ENCODE assay signal across 8 cellular contexts in genomic region chr16:31105677-31106213, GRCh38. TPM values are rescaled to one million over a fixed set of nuclear protein-coding genes. Genes with fewer than 3 reads are reported as not detected.
DNase-seq lines count a peak whose midpoint lies in the region; ATAC-seq and TF ChIP-seq lines count a peak whose summit lies in the region.

No MANE protein-coding gene starts in this region.

- intact Hi-C loops in colonic mucosa (cut with DNase I), result no loop called here

- WGBS in lung, 2 donors, result 5 to 11% methylated on average over 33 of the region's 33 CpGs

- H3K4me1 ChIP-seq in colonic mucosa, result peaks cover 9% of the 10 kb centered on the region
- peaks cover 0 to 15% of the 10 kb centered on the region in 2 donors for H3K4me1 ChIP-seq in lung (ENCODE audit: control insufficient read depth in 2 of 2, insufficient read depth in 2 of 2, low read length in 2 of 2)

- peak; percentile 34 for ATAC-seq in GM19324 (IDR thresholded peaks at IDR 0.05; ENCODE audit: low FRiP score, unreplicated experiment)
- ATAC-seq in lung (ENCODE audit: insufficient read depth, low FRiP score), result peak; percentile 83

- TF ChIP-seq CTCF in BJ (IDR thresholded peaks at IDR 0.05; ENCODE audit: insufficient read depth, low read depth, low read length), result peak; percentile 86
- peak; percentile 77 for TF ChIP-seq CTCF in colonic mucosa (IDR thresholded peaks at IDR 0.05)
- peak; percentile 80 for TF ChIP-seq CTCF in lung (IDR thresholded peaks at IDR 0.05; ENCODE audit: control extremely low read depth, extremely low read depth)

- H3K27ac ChIP-seq in colonic mucosa (no peak overlapping the region), lung (ENCODE audit: low read depth in 1 of 2, low read length in 1 of 2) (peak overlapping the region; percentile 51 to 68)

- H3K27me3 ChIP-seq in BJ (ENCODE audit: control insufficient read depth, insufficient read depth, low read length) (no peaks in the 10 kb centered on the region), colonic mucosa (no peaks in the 10 kb centered on the region), lung (ENCODE audit: control insufficient read depth, insufficient read depth) (no peaks in the 10 kb centered on the region)

- no peak overlapping the region for H3K4me3 ChIP-seq in BJ (ENCODE audit: low read depth, low read length)
- H3K4me3 ChIP-seq in colonic mucosa, result peak overlapping the region; percentile 14
- no peak overlapping the region for H3K4me3 ChIP-seq in lung

- POLR2A ChIA-PET in BJ (lab: Charles Lee), result no interaction called here

- H3K9ac ChIP-seq in colonic mucosa (ENCODE audit: low read depth in 2 of 2, low read length in 2 of 2), result peak overlapping the region in 1 of 2 donors; percentile 64

- CTCF ChIA-PET in BJ (lab: Yijun Ruan, JAX), result no interaction called here

- H3K36me3 ChIP-seq in BJ (ENCODE audit: control insufficient read depth, insufficient read depth, low read length) (peaks cover 8% of the 10 kb centered on the region), colonic mucosa (no peaks in the 10 kb centered on the region), lung (ENCODE audit: control insufficient read depth in 2 of 2, insufficient read depth in 2 of 2, low read length in 2 of 2) (peaks cover 0 to 10% of the 10 kb centered on the region in 2 donors)

- DNase-seq in BJ (ENCODE audit: low read depth), result no peak
- DNase-seq in NCI-H2029 treated with DMSO at 0.1 percent for 48 hours (lab: John Stamatoyannopoulos, UW), result peak; percentile 53
- peak; percentile 90 for DNase-seq in activated CD4-positive, alpha-beta T cell treated with anti-CD3 and anti-CD28 coated beads for 48 hours
- peak; percentile 91 for DNase-seq in colonic mucosa
- DNase-seq in lung (ENCODE audit: low spot score), result peak; percentile 89
- peak; percentile 54 for DNase-seq in stimulated activated CD8-positive, alpha-beta memory T cell treated with anti-CD3 and anti-CD28 coated beads, Interleukin-12 subunit alpha, Interleukin-12 subunit beta, amount 100 ng/mL, for 24 hours (ENCODE audit: extremely low read depth)
- no peak for DNase-seq in NCI-H187 treated with DMSO at 0.1 percent for 48 hours (lab: John Stamatoyannopoulos, UW)

- H3K9me3 ChIP-seq in colonic mucosa (no peaks in the 10 kb centered on the region), lung (ENCODE audit: control insufficient read depth in 2 of 2, insufficient read depth in 1 of 2, low read length in 1 of 2) (no peaks in the 10 kb centered on the region)

RNA-seq across cellular contexts. Expression of gene BCKDK, which starts 2.4 kb away (rescaled TPM):
- 31.0 and 56.0 TPM in 2 replicates for polyA plus RNA-seq in BJ (2011; rRNA removed)
- polyA minus RNA-seq in BJ (2011; rRNA and poly(A)+ RNA removed), result 27.7 and 37.0 TPM in 2 replicates
- 10 to 100 TPM; 41.3 to 43.4 TPM for total RNA-seq in colonic mucosa
- total RNA-seq in lung, result 10 to 100 TPM; 20.3 to 47.6 TPM
- 10 to 100 TPM; 16.2 to 61.8 TPM for polyA plus RNA-seq in lung

RNA-seq across cellular contexts. Expression of gene VKORC1, which starts 11.1 kb away (rescaled TPM):
- polyA plus RNA-seq in BJ (2011; rRNA removed) (416 and 515 TPM in 2 replicates), lung (100 to 1,000 TPM in 1 of 2 donors, 10 to 100 TPM in 1; 66.8 to 118 TPM)
- 118 and 200 TPM in 2 replicates for polyA minus RNA-seq in BJ (2011; rRNA and poly(A)+ RNA removed)
- total RNA-seq in colonic mucosa (10 to 100 TPM; 39.5 to 50.3 TPM), lung (10 to 100 TPM; 49.4 to 74.3 TPM)

RNA-seq across cellular contexts. Expression of gene KAT8, which starts 11.7 kb away (rescaled TPM):
- polyA plus RNA-seq in BJ (2011; rRNA removed), result 28.9 and 31.9 TPM in 2 replicates
- 14.6 and 22.9 TPM in 2 replicates for polyA minus RNA-seq in BJ (2011; rRNA and poly(A)+ RNA removed)
- 10 to 100 TPM; 42.2 to 69.5 TPM for total RNA-seq in colonic mucosa
- total RNA-seq in lung, result 10 to 100 TPM; 53.0 to 68.2 TPM
- polyA plus RNA-seq in lung, result 10 to 100 TPM; 53.5 to 73.2 TPM

RNA-seq across cellular contexts. Expression of gene PRSS53, which starts 17.0 kb away (rescaled TPM):
- polyA plus RNA-seq in BJ (2011; rRNA removed), result 0.96 and 1.8 TPM in 2 replicates
- polyA minus RNA-seq in BJ (2011; rRNA and poly(A)+ RNA removed), result 0.66 and 0.87 TPM in 2 replicates
- 1 to 10 TPM in 1 of 2 donors, under 1 TPM in 1; 0.77 to 2.6 TPM for total RNA-seq in colonic mucosa
- 1 to 10 TPM; 1.4 to 2.2 TPM for total RNA-seq in lung
- polyA plus RNA-seq in lung, result 1 to 10 TPM; 1.6 to 2.3 TPM

RNA-seq across cellular contexts. Expression of gene PRSS8, which starts 29.8 kb away (rescaled TPM):
- polyA plus RNA-seq in BJ (2011; rRNA removed) (not detected in 2 replicates), lung (10 to 100 TPM; 83.2 to 95.3 TPM)
- 0.09 TPM in 1 of 2 replicates, not detected in the other for polyA minus RNA-seq in BJ (2011; rRNA and poly(A)+ RNA removed)
- total RNA-seq in colonic mucosa (100 to 1,000 TPM; 337 to 347 TPM), lung (100 to 1,000 TPM in 1 of 2 donors, 10 to 100 TPM in 1; 84.4 to 127 TPM)

Comparison
In these comparisons a context has a peak if more than half of its experiments do, and no peak if none do; other contexts are left out.
1. DNase-seq: peak in NCI-H2029 treated with DMSO at 0.1 percent for 48 hours (single experiment), activated CD4-positive, alpha-beta T cell treated with anti-CD3 and anti-CD28 coated beads for 48 hours (single experiment), colonic mucosa (single experiment), lung (single experiment) and stimulated activated CD8-positive, alpha-beta memory T cell treated with anti-CD3 and anti-CD28 coated beads, Interleukin-12 subunit alpha, Interleukin-12 subunit beta, amount 100 ng/mL, for 24 hours (single experiment); none in BJ (single experiment) and NCI-H187 treated with DMSO at 0.1 percent for 48 hours (single experiment).
2. Peak in every context shown above with its lines, with median percentiles within 50 percentile points of each other: CTCF ChIP-seq.